Comparison of ENCODE assay signal across 8 cellular contexts in genomic region chr21:16588433-16588860, GRCh38.
DNase-seq lines count a peak whose midpoint lies in the region; ATAC-seq and TF ChIP-seq lines count a peak whose summit lies in the region.

No MANE protein-coding gene starts in this region.

- H3K27me3 Mint-ChIP-seq in progenitor cell of endocrine pancreas, result no peaks in the 10 kb centered on the region

- intact Hi-C loops in heart right ventricle (cut with DNase I), result loop anchor here in 2 of 10 donors (10.0 kb wide), 3 partner anchors 54 to 164 kb away; no protein-coding TSS in a partner anchor

- WGBS in HUES64, result 9% methylated on average over 18 of the region's 18 CpGs
- 15 to 27% methylated on average over 18 of the region's 18 CpGs for WGBS in heart right ventricle, 2 donors

- H3K4me3 ChIP-seq in HUES64 (ENCODE audit: low read length) (peak overlapping the region; percentile 50), heart right ventricle (peak overlapping the region; percentile 16 to 54 (median 44))

- H3K27ac ChIP-seq in HUES64 (ENCODE audit: low read depth, low read length) (no peak overlapping the region), heart right ventricle (peak overlapping the region in 9 of 10 donors; percentile 51 to 75 (median 68))

- H3K9me3 ChIP-seq in HUES64 (ENCODE audit: insufficient read depth, low read depth, low read length) (no peaks in the 10 kb centered on the region), heart right ventricle (no peaks in the 10 kb centered on the region)

- DNase-seq in amniotic epithelial cell (ENCODE audit: low read depth) (peak; percentile 92), heart right ventricle (peak; percentile 45 to 51), progenitor cell of endocrine pancreas (ENCODE audit: low spot score, unreplicated experiment) (peak; percentile 20)

- peaks cover 19% of the 10 kb centered on the region for H3K4me1 ChIP-seq in HUES64 (ENCODE audit: insufficient read depth, low read length)
- peaks cover 2 to 43% (median 20%) of the 10 kb centered on the region in 9 donors for H3K4me1 ChIP-seq in heart right ventricle

- no peak overlapping the region for H3K4me3 Mint-ChIP-seq in progenitor cell of endocrine pancreas (ENCODE audit: low read depth)

- TF ChIP-seq CTCF in heart right ventricle (IDR thresholded peaks at IDR 0.05) (no peak), progenitor cell of endocrine pancreas (IDR thresholded peaks at IDR 0.05; ENCODE audit: unreplicated experiment) (no peak)

- H3K9ac ChIP-seq in HUES64 (ENCODE audit: low read depth, low read length), result peak overlapping the region; percentile 21

- no peaks in the 10 kb centered on the region for H3K27me3 ChIP-seq in HUES64 (ENCODE audit: insufficient read depth, low read length)
- H3K27me3 ChIP-seq in heart right ventricle, result no peaks in the 10 kb centered on the region

- ATAC-seq in heart right ventricle, result peak; percentile 79 to 94 (median 91)
- ATAC-seq in GM18909 (IDR thresholded peaks at IDR 0.05; ENCODE audit: poor library complexity, unreplicated experiment), result no peak
- ATAC-seq in HG02852 (IDR thresholded peaks at IDR 0.05; ENCODE audit: unreplicated experiment), result no peak
- no peak for ATAC-seq in HG03460 (IDR thresholded peaks at IDR 0.05; ENCODE audit: unreplicated experiment)
- ATAC-seq in HG02938 (IDR thresholded peaks at IDR 0.05; ENCODE audit: unreplicated experiment), result no peak

- H3K27ac Mint-ChIP-seq in progenitor cell of endocrine pancreas, result no peak overlapping the region

- H3K4me1 Mint-ChIP-seq in progenitor cell of endocrine pancreas (ENCODE audit: low read depth), result no peaks in the 10 kb centered on the region

- H3K9me3 Mint-ChIP-seq in progenitor cell of endocrine pancreas (ENCODE audit: low read depth), result no peaks in the 10 kb centered on the region

- no peaks in the 10 kb centered on the region for H3K36me3 Mint-ChIP-seq in progenitor cell of endocrine pancreas (ENCODE audit: insufficient read depth)

- H3K36me3 ChIP-seq in HUES64 (ENCODE audit: insufficient read depth, low read length) (no peaks in the 10 kb centered on the region), heart right ventricle (peaks cover 0 to 5% (median 0%) of the 10 kb centered on the region in 9 donors)

Comparison
In these comparisons a context has a peak if more than half of its experiments do, and no peak if none do; other contexts are left out.
1. DNase-seq: peak in every context shown above with its lines; median percentile 92 in amniotic epithelial cell; 48 in heart right ventricle; 20 in progenitor cell of endocrine pancreas.
2. ATAC-seq: peak in heart right ventricle (8 of 8); none in GM18909 (single experiment), HG02852 (single experiment), HG03460 (single experiment) and HG02938 (single experiment).